Comparison of ENCODE assay signal across 17 cellular contexts in the genomic region with DNA sequence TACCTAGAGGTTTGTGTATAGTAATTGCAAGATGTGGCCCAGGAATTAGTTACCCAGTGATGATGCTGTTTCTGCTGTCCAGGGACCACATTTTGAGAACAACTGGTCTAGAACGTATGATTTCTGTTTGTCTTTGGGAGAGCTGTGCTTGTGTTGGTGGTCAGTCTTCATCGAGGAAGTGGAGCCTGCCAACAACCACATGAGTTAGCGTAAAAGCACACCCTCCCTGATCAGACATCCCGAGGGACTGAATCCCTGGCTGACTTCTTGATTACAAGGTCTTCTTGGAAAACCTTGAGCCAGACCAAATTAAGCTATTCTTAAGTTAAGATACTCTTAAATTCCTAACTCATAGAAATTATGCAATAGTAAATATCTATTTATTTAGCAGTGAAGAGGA.
DNase-seq lines count a peak whose midpoint lies in the region; ATAC-seq, FAIRE-seq and TF ChIP-seq lines count a peak whose summit lies in the region.
"Had no signal": no experiment of that assay in that cellular context is flagged by ENCODE, and none has a peak within 500 bp of the region (broad histone marks: within the 10 kb centered on the region; RNA-seq: fewer than 3 reads in every experiment).

No MANE protein-coding gene starts in this region.

- H3K9ac ChIP-seq in GM12878 (ENCODE audit: control insufficient read depth, insufficient read depth, low read length): no peak overlapping the region
- H3K9ac ChIP-seq: GM23248 had no signal

- no peak for TF ChIP-seq CTCF in GM12878 (IDR thresholded peaks at IDR 0.05 in 2 of 3, conservative IDR thresholded peaks at IDR 0.05 in 1 of 3; ENCODE audit: control insufficient read depth in 2 of 3, extremely low read depth in 1 of 3, insufficient read depth in 1 of 3, low read depth in 3 of 3, low read length in 3 of 3)
- no peak for TF ChIP-seq CTCF in fibroblast of pulmonary artery (IDR thresholded peaks at IDR 0.05; ENCODE audit: low read length, missing control alignments)
- TF ChIP-seq CTCF in WERI-Rb-1 (IDR thresholded peaks at IDR 0.05; ENCODE audit: low read depth, low read length): no peak

- RAD21 ChIA-PET in GM12878 (lab: Charles Lee; ENCODE audit: unreplicated experiment): no interaction called here

- in situ Hi-C loops in GM12878 (cut with MboI): no loop called here

- H4K20me1 ChIP-seq in GM12878 (ENCODE audit: control insufficient read depth, insufficient read depth): no peaks in the 10 kb centered on the region

- no peak for TF ChIP-seq EP300 in GM12878 (IDR thresholded peaks at IDR 0.05; ENCODE audit: borderline replicate concordance in 1 of 2, control insufficient read depth in 1 of 2, low read depth in 2 of 2, low read length in 2 of 2)

- POLR2A ChIA-PET in GM12878 (lab: Charles Lee): no interaction called here

- no peaks in the 10 kb centered on the region for H3K79me2 ChIP-seq in GM12878 (ENCODE audit: control insufficient read depth, insufficient read depth, low read length)

- H3K27me3 ChIP-seq in right cardiac atrium (ENCODE audit: control insufficient read depth, insufficient read depth) (no peaks in the 10 kb centered on the region), GM12878 (replicated peaks in 1 of 2; ENCODE audit: control insufficient read depth in 2 of 2, insufficient read depth in 2 of 2, low read length in 1 of 2) (no peaks in the 10 kb centered on the region), WERI-Rb-1 (ENCODE audit: insufficient read depth, low read depth, severe bottlenecking) (no peaks in the 10 kb centered on the region)

- ATAC-seq in right cardiac atrium: peak; percentile 64 to 90
- ATAC-seq in Right ventricle myocardium inferior: no peak
- ATAC-seq in GM12878: no peak; the same call in 2 of the 3 replicates

- intact Hi-C loops in right cardiac atrium (cut with DNase I): no loop called here
- intact Hi-C loops in Right ventricle myocardium inferior (cut with DNase I): no loop called here
- intact Hi-C loops in GM12878 (cut with micrococcal nuclease; ENCODE audit: unreplicated experiment): no loop called here

- H3K4me1 ChIP-seq in right cardiac atrium (ENCODE audit: control insufficient read depth, insufficient read depth, low read length) (no peaks in the 10 kb centered on the region), GM12878 (ENCODE audit: control insufficient read depth, insufficient read depth, low read length) (no peaks in the 10 kb centered on the region)

- WGBS in right cardiac atrium: 37% methylated on average over 4 of the region's 4 CpGs
- WGBS in GM12878 (ENCODE audit: insufficient coverage, insufficient replicate concordance, low lambda C conversion rate, missing lambda C conversion rate): 38% methylated on average over 4 of the region's 4 CpGs

- SMC1A ChIA-PET in GM12878 (lab: Charles Lee; ENCODE audit: uncharacterized antibody, unreplicated experiment): interaction anchor here (0.8 kb wide), 1 partner anchor 8 kb away, joined by 3 read pairs; no protein-coding TSS in a partner anchor

- no TSS peak for BruUV-seq in GM12878 (replicated peaks; lab: Mats Ljungman, UMichigan)

- DNase-seq in right cardiac atrium: peak; percentile 18 to 59 (median 25)
- DNase-seq in Right ventricle myocardium inferior (ENCODE audit: missing footprints): no peak
- no peak for DNase-seq in GM12878 (ENCODE audit: low read depth, low spot score)
- DNase-seq in fibroblast of pulmonary artery (ENCODE audit: low read depth): peak; percentile 23
- DNase-seq in WERI-Rb-1: no peak
- DNase-seq in DMS 273 (lab: John Stamatoyannopoulos, UW; ENCODE audit: unreplicated experiment): no peak
- DNase-seq in MV-4-11 (lab: John Stamatoyannopoulos, UW): no peak
- no peak for DNase-seq in amniotic stem cell (lab: John Stamatoyannopoulos, UW)
- DNase-seq: AML-193, Caco-2, GM23248, MM.1S, NCI-H1105 treated with DMSO at 0.1 percent for 48 hours, NCI-H187 treated with DMSO at 0.1 percent for 48 hours, NCI-H2171, NCI-H510A treated with DMSO at 0.1 percent for 48 hours had no signal

- H3K27ac ChIP-seq in right cardiac atrium (ENCODE audit: low read length) (no peak overlapping the region), GM12878 (ENCODE audit: control insufficient read depth, insufficient read depth) (no peak overlapping the region), WERI-Rb-1 (no peak overlapping the region)
- H3K27ac ChIP-seq: GM23248 had no signal

- peak overlapping the region; percentile 21; the same call in 1 of the 2 replicates for H2AFZ ChIP-seq in GM12878 (ENCODE audit: control insufficient read depth, low read depth, low read length)
- H2AFZ ChIP-seq: GM23248 had no signal

- no peak overlapping the region for H3K4me3 ChIP-seq in right cardiac atrium (ENCODE audit: low read length)
- H3K4me3 ChIP-seq in GM12878: no peak overlapping the region
- no peak overlapping the region for H3K4me3 ChIP-seq in fibroblast of pulmonary artery (replicated peaks; ENCODE audit: low read depth, low read length)
- no peak overlapping the region for H3K4me3 ChIP-seq in WERI-Rb-1 (ENCODE audit: low read depth, low read length)
- H3K4me3 ChIP-seq: GM23248 had no signal

- CTCF ChIA-PET in GM12878 (lab: Yijun Ruan, JAX): interaction anchor here (0.6 to 1.4 kb wide), 2 partner anchors 12 to 99 kb away, joined by 3 read pairs; no protein-coding TSS in a partner anchor

- no peaks in the 10 kb centered on the region for H3K36me3 ChIP-seq in GM12878 (ENCODE audit: control insufficient read depth in 2 of 2, insufficient read depth in 2 of 2, low read length in 1 of 2)
- H3K36me3 ChIP-seq in WERI-Rb-1: no peaks in the 10 kb centered on the region

- TF ChIP-seq POLR2A in GM12878 (IDR thresholded peaks at IDR 0.05; ENCODE audit: low read depth, low read length): no peak

- H3K4me2 ChIP-seq in GM12878 (ENCODE audit: control insufficient read depth, insufficient read depth): no peak overlapping the region

- H3K9me3 ChIP-seq in right cardiac atrium (ENCODE audit: control insufficient read depth, low read length): no peaks in the 10 kb centered on the region
- H3K9me3 ChIP-seq in GM12878 (replicated peaks; ENCODE audit: control insufficient read depth, insufficient read depth, low read length): no peaks in the 10 kb centered on the region
- no peaks in the 10 kb centered on the region for H3K9me3 ChIP-seq in WERI-Rb-1 (ENCODE audit: severe bottlenecking)
- H3K9me3 ChIP-seq: Caco-2 had no signal

- no peak for TF ChIP-seq RAD21 in GM12878 (IDR thresholded peaks at IDR 0.05; ENCODE audit: insufficient read depth, low read depth, low read length)

- no peak for FAIRE-seq in GM12878 (lab: Jason Lieb, UNC)
- FAIRE-seq: GM19239 had no signal

TF ChIP-seq in GM12878, 131 proteins besides CTCF, POLR2A, EP300 and RAD21:
- TF ChIP-seq ATF7 (IDR thresholded peaks at IDR 0.05; ENCODE audit: low read depth): no peak
- TF ChIP-seq RCOR1 (conservative IDR thresholded peaks at IDR 0.05; ENCODE audit: low read depth, low read length): no peak
- no peak for TF ChIP-seq TBL1XR1 (IDR thresholded peaks at IDR 0.05; ENCODE audit: low read depth, low read length)
- TF ChIP-seq YY1 (IDR thresholded peaks at IDR 0.05; ENCODE audit: low read depth, low read length): no peak
- no peak for TF ChIP-seq IRF4 (IDR thresholded peaks at IDR 0.05; ENCODE audit: low read depth, low read length)
- no peak for TF ChIP-seq MYB (IDR thresholded peaks at IDR 0.05; ENCODE audit: borderline replicate concordance, low read depth, low read length)
- no peak for TF ChIP-seq RELA (IDR thresholded peaks at IDR 0.05; ENCODE audit: borderline replicate concordance, partially characterized antibody)
- TF ChIP-seq PML (IDR thresholded peaks at IDR 0.05; ENCODE audit: low read length): no peak

Comparison
In these comparisons a context has a peak if more than half of its experiments do, and no peak if none do; other contexts are left out.
1. ATAC-seq: peak in right cardiac atrium (2 of 2); none in Right ventricle myocardium inferior (single experiment) and GM12878 (single experiment).
2. DNase-seq: peak in right cardiac atrium (3 of 3) and fibroblast of pulmonary artery (single experiment); none in Right ventricle myocardium inferior (single experiment), GM12878 (single experiment), WERI-Rb-1 (single experiment), DMS 273 (single experiment), MV-4-11 (single experiment) and amniotic stem cell (single experiment).